ENCODE assay signal across 8 cellular contexts in the genomic region with DNA sequence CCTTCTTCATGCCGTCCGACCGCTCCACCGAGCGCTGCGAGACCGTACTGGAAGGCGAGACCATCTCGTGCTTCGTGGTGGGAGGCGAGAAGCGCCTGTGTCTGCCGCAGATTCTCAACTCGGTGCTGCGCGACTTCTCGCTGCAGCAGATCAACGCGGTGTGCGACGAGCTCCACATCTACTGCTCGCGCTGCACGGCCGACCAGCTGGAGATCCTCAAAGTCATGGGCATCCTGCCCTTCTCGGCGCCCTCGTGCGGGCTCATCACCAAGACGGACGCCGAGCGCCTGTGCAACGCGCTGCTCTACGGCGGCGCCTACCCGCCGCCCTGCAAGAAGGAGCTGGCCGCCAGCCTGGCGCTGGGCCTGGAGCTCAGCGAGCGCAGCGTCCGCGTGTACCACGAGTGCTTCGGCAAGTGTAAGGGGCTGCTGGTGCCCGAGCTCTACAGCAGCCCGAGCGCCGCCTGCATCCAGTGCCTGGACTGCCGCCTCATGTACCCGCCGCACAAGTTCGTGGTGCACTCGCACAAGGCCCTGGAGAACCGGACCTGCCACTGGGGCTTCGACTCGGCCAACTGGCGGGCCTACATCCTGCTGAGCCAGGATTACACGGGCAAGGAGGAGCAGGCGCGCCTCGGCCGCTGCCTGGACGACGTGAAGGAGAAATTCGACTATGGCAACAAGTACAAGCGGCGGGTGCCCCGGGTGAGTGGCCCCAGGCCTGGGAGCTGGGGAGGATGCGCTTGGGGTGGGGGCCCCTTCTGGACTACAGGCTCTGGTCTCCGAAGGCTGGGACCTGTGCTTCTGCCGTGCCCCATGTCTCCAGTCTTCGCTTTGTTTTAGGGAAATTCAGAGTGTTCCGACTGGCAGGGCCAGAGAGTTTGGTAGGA. TPM values are rescaled to one million over a fixed set of nuclear protein-coding genes. Genes with fewer than 3 reads are reported as not detected.
DNase-seq lines count a peak whose midpoint lies in the region; ATAC-seq and TF ChIP-seq lines count a peak whose summit lies in the region.

No MANE protein-coding gene starts in this region.

- peaks cover 5% of the 10 kb centered on the region for H3K27me3 Mint-ChIP-seq in activated CD8-positive, alpha-beta T cell treated with anti-CD3 and anti-CD28 coated beads, Interleukin-2, amount 10 ng/mL, durations not matched to agents 7 days and 5 days (ENCODE audit: low read depth)

- ATAC-seq in activated CD8-positive, alpha-beta T cell treated with anti-CD3 and anti-CD28 coated beads, Interleukin-2, amount 10 ng/mL, durations not matched to agents 7 days and 5 days, result peak; percentile 9
- peak; percentile 35 for ATAC-seq in mucosa of descending colon
- no peak for ATAC-seq in HG03342 (IDR thresholded peaks at IDR 0.05; ENCODE audit: unreplicated experiment)

- CTCF ChIA-PET in activated CD8-positive, alpha-beta T cell treated with anti-CD3 and anti-CD28 coated beads, Interleukin-2, amount 10 ng/mL, durations not matched to agents 7 days and 5 days (lab: Charles Lee), result interaction anchor here (0.8 to 6.4 kb wide), 6 partner anchors 22 to 155 kb away, joined by 3 to 32 read pairs (median 4); a partner anchor contains a TSS

- peak; percentile 86 for DNase-seq in DMS 273 (lab: John Stamatoyannopoulos, UW; ENCODE audit: unreplicated experiment)
- no peak for DNase-seq in DMS 273 treated with DMSO at 0.1 percent for 48 hours (lab: John Stamatoyannopoulos, UW)
- DNase-seq in NCI-H446 treated with DMSO at 0.1 percent for 48 hours (lab: John Stamatoyannopoulos, UW), result peak; percentile 58
- peak; percentile 70 for DNase-seq in activated CD8-positive, alpha-beta T cell treated with anti-CD3 and anti-CD28 coated beads, Interleukin-2, amount 10 ng/mL, durations not matched to agents 7 days and 5 days
- DNase-seq in epithelial cell of prostate (ENCODE audit: low read depth, low spot score), result no peak
- peak; percentile 74 to 85 (median 82) for DNase-seq in mucosa of descending colon
- DNase-seq in testis, result peak; percentile 72

- H3K4me3 Mint-ChIP-seq in activated CD8-positive, alpha-beta T cell treated with anti-CD3 and anti-CD28 coated beads, Interleukin-2, amount 10 ng/mL, durations not matched to agents 7 days and 5 days, result peak overlapping the region; percentile 95

- peak overlapping the region; percentile 72 for H3K27ac ChIP-seq in epithelial cell of prostate
- H3K27ac ChIP-seq in testis, result peak overlapping the region; percentile 81 to 91

- H3K27me3 ChIP-seq in testis, result no peaks in the 10 kb centered on the region

- peaks cover 47% of the 10 kb centered on the region for H3K4me1 Mint-ChIP-seq in activated CD8-positive, alpha-beta T cell treated with anti-CD3 and anti-CD28 coated beads, Interleukin-2, amount 10 ng/mL, durations not matched to agents 7 days and 5 days (ENCODE audit: low read depth)

- WGBS in testis, 2 donors, result 0 to 2% methylated on average over 14 to 62 of the region's 78 CpGs

- peaks cover 49% of the 10 kb centered on the region for H3K4me1 ChIP-seq in mucosa of descending colon (ENCODE audit: low read depth)
- H3K4me1 ChIP-seq in testis, result peaks cover 53% of the 10 kb centered on the region

- peaks cover 22% of the 10 kb centered on the region for H3K36me3 Mint-ChIP-seq in activated CD8-positive, alpha-beta T cell treated with anti-CD3 and anti-CD28 coated beads, Interleukin-2, amount 10 ng/mL, durations not matched to agents 7 days and 5 days (ENCODE audit: low read depth)

- H3K9me3 ChIP-seq in mucosa of descending colon, result no peaks in the 10 kb centered on the region
- H3K9me3 ChIP-seq in testis, result no peaks in the 10 kb centered on the region

- peak overlapping the region; percentile 96 for H3K27ac Mint-ChIP-seq in activated CD8-positive, alpha-beta T cell treated with anti-CD3 and anti-CD28 coated beads, Interleukin-2, amount 10 ng/mL, durations not matched to agents 7 days and 5 days

- H3K9me3 Mint-ChIP-seq in activated CD8-positive, alpha-beta T cell treated with anti-CD3 and anti-CD28 coated beads, Interleukin-2, amount 10 ng/mL, durations not matched to agents 7 days and 5 days (ENCODE audit: insufficient read depth), result no peaks in the 10 kb centered on the region

- TF ChIP-seq POLR2A in testis (IDR thresholded peaks at IDR 0.05), result no peak

- H3K4me3 ChIP-seq in mucosa of descending colon, result peak overlapping the region; percentile 48
- peak overlapping the region; percentile 56 to 57 for H3K4me3 ChIP-seq in testis

- no peaks in the 10 kb centered on the region for H3K36me3 ChIP-seq in mucosa of descending colon (ENCODE audit: low read depth)
- no peaks in the 10 kb centered on the region for H3K36me3 ChIP-seq in testis (ENCODE audit: low read depth, missing control alignments)

- intact Hi-C loops in mucosa of descending colon (cut with DNase I, micrococcal nuclease), result no loop called here
- intact Hi-C loops in testis (cut with DNase I; ENCODE audit: low total_unique reads), result no loop called here

- no peak for TF ChIP-seq CTCF in mucosa of descending colon (IDR thresholded peaks at IDR 0.05)
- no peak for TF ChIP-seq CTCF in testis (IDR thresholded peaks at IDR 0.05)

- POLR2A ChIA-PET in activated CD8-positive, alpha-beta T cell treated with anti-CD3 and anti-CD28 coated beads, Interleukin-2, amount 10 ng/mL, durations not matched to agents 7 days and 5 days (lab: Charles Lee), result interaction anchor here (0.7 to 3.9 kb wide), 11 partner anchors 17 to 162 kb away, joined by 3 to 23 read pairs (median 4); a partner anchor contains a TSS

RNA-seq across cellular contexts. Expression of a gene that starts 1.2 kb away (rescaled TPM):
- total RNA-seq in activated CD8-positive, alpha-beta T cell treated with anti-CD3 and anti-CD28 coated beads, Interleukin-2, amount 10 ng/mL, durations not matched to agents 7 days and 5 days, result 10 to 100 TPM; 41.2 to 41.4 TPM
- total RNA-seq in mucosa of descending colon (10 to 100 TPM; 26.8 to 86.6 (median 29.0) TPM), testis (10 to 100 TPM; 85.7 to 87.1 TPM)
- polyA plus RNA-seq in testis (ENCODE audit: insufficient read depth, low read depth, low replicate concordance), result 40.2 TPM

RNA-seq across cellular contexts. Expression of a gene that starts 34.7 kb away (rescaled TPM):
- total RNA-seq in activated CD8-positive, alpha-beta T cell treated with anti-CD3 and anti-CD28 coated beads, Interleukin-2, amount 10 ng/mL, durations not matched to agents 7 days and 5 days, result 10 to 100 TPM; 69.7 to 74.4 TPM
- 10 to 100 TPM; 23.4 to 42.6 (median 32.0) TPM for total RNA-seq in mucosa of descending colon
- total RNA-seq in testis, result 10 to 100 TPM; 65.5 to 72.0 TPM
- 72.6 TPM for polyA plus RNA-seq in testis (ENCODE audit: insufficient read depth, low read depth, low replicate concordance)

Comparison
In these comparisons a context has a peak if more than half of its experiments do, and no peak if none do; other contexts are left out.
1. DNase-seq: peak in DMS 273 (single experiment), NCI-H446 treated with DMSO at 0.1 percent for 48 hours (single experiment), activated CD8-positive, alpha-beta T cell treated with anti-CD3 and anti-CD28 coated beads, Interleukin-2, amount 10 ng/mL, durations not matched to agents 7 days and 5 days (single experiment), mucosa of descending colon (3 of 3) and testis (single experiment); none in DMS 273 treated with DMSO at 0.1 percent for 48 hours (single experiment) and epithelial cell of prostate (single experiment).